In genomic region chr1:156493154-156493631, GRCh38 we compare ENCODE assay signal across 8 cellular contexts. TPM values are rescaled to one million over a fixed set of nuclear protein-coding genes. Genes with fewer than 3 reads are reported as not detected.
DNase-seq lines count a peak whose midpoint lies in the region; ATAC-seq, FAIRE-seq and TF ChIP-seq lines count a peak whose summit lies in the region.

No MANE protein-coding gene starts in this region.

- no peaks in the 10 kb centered on the region for H3K9me3 ChIP-seq in neutrophil
- H3K9me3 ChIP-seq in right lobe of liver, result no peaks in the 10 kb centered on the region

- peak overlapping the region; percentile 49 for H3K27ac ChIP-seq in neutrophil
- no peak overlapping the region for H3K27ac ChIP-seq in right lobe of liver

- H3K4me3 ChIP-seq in neutrophil (ENCODE audit: low read depth in 1 of 2, low read length in 1 of 2), result no peak overlapping the region
- no peak overlapping the region for H3K4me3 ChIP-seq in right lobe of liver

- H3K36me3 ChIP-seq in neutrophil (peaks cover 28% of the 10 kb centered on the region), right lobe of liver (no peaks in the 10 kb centered on the region)

- ATAC-seq in GM19324 (IDR thresholded peaks at IDR 0.05; ENCODE audit: low FRiP score, unreplicated experiment), result no peak
- ATAC-seq in right lobe of liver, result no peak

- H3K27me3 ChIP-seq in neutrophil (no peaks in the 10 kb centered on the region), right lobe of liver (no peaks in the 10 kb centered on the region)

- WGBS in right lobe of liver (ENCODE audit: insufficient coverage, low coverage, low lambda C conversion rate, missing lambda C conversion rate), result 36% methylated on average over 5 of the region's 11 CpGs

- H3K4me1 ChIP-seq in neutrophil (ENCODE audit: control insufficient read depth in 1 of 2, insufficient read depth in 1 of 2, low read depth in 1 of 2, low read length in 1 of 2) (peaks cover 41 to 77% of the 10 kb centered on the region in 2 experiments), right lobe of liver (peaks cover 2 to 81% (median 47%) of the 10 kb centered on the region in 4 donors)

- TF ChIP-seq CTCF in D721Med (IDR thresholded peaks at IDR 0.05; ENCODE audit: insufficient read depth, missing control alignments) (no peak), neutrophil (IDR thresholded peaks at IDR 0.05) (no peak), right lobe of liver (IDR thresholded peaks at IDR 0.05) (no peak)

- no peak for FAIRE-seq in D721Med (lab: Jason Lieb, UNC)

- no peak for TF ChIP-seq POLR2A in right lobe of liver (IDR thresholded peaks at IDR 0.05)

- intact Hi-C loops in right lobe of liver (cut with DNase I), result no loop called here

- DNase-seq in D721Med (ENCODE audit: insufficient read length, low spot score) (peak; percentile 87), NCI-H2029 treated with DMSO at 0.1 percent for 48 hours (lab: John Stamatoyannopoulos, UW) (peak; percentile 46), cerebellum (ENCODE audit: low spot score) (peak; percentile 95), 8988T (no peak), NCI-H1930 (lab: John Stamatoyannopoulos, UW) (no peak), right lobe of liver (no peak)

RNA-seq across cellular contexts. Expression of gene MEF2D, which starts 7.4 kb away (rescaled TPM):
- total RNA-seq in cerebellum (6.5 TPM), right lobe of liver (10 to 100 TPM; 13.3 to 17.1 (median 15.0) TPM)

Comparison
In these comparisons a context has a peak if more than half of its experiments do, and no peak if none do; other contexts are left out.
1. DNase-seq: peak in D721Med (single experiment), NCI-H2029 treated with DMSO at 0.1 percent for 48 hours (single experiment) and cerebellum (single experiment); none in 8988T (single experiment), NCI-H1930 (0 of 2) and right lobe of liver (0 of 3).